ENCODE assay signal across 9 cellular contexts in genomic region chr4:25310066-25310824, GRCh38. TPM values are rescaled to one million over a fixed set of nuclear protein-coding genes. Genes with fewer than 3 reads are reported as not detected.
DNase-seq lines count a peak whose midpoint lies in the region; ATAC-seq and TF ChIP-seq lines count a peak whose summit lies in the region.
"Had no signal": no experiment of that assay in that cellular context is flagged by ENCODE, and none has a peak within 500 bp of the region (broad histone marks: within the 10 kb centered on the region; RNA-seq: fewer than 3 reads in every experiment).

No MANE protein-coding gene starts in this region.

- H3K79me2 ChIP-seq in OCI-LY1 (ENCODE audit: insufficient read depth, low read length) = no peaks in the 10 kb centered on the region

- H3K36me3 Mint-ChIP-seq in activated naive CD8-positive, alpha-beta T cell treated with anti-CD3 and anti-CD28 coated beads, Interleukin-2, amount 10 ng/mL, durations not matched to agents 7 days and 5 days = peaks cover 2% of the 10 kb centered on the region
- peaks cover 3% of the 10 kb centered on the region for H3K36me3 Mint-ChIP-seq in activated naive CD8-positive, alpha-beta T cell treated with anti-CD3 and anti-CD28 coated beads for 36 hours

- H3K27ac ChIP-seq in OCI-LY1 (ENCODE audit: low read depth, low read length, poor library complexity, severe bottlenecking) (peak overlapping the region; percentile 59), urinary bladder (ENCODE audit: low read depth) (peak overlapping the region; percentile 47)

- H2AFZ ChIP-seq in OCI-LY1 (ENCODE audit: low read length) = no peak overlapping the region

- no peak for TF ChIP-seq CTCF in OCI-LY1 (IDR thresholded peaks at IDR 0.05; ENCODE audit: low read length)

- H3K9me2 ChIP-seq in OCI-LY1 (ENCODE audit: low read depth, low read length) = no peaks in the 10 kb centered on the region

- H3K9me3 ChIP-seq in OCI-LY1 (ENCODE audit: low read length) = no peaks in the 10 kb centered on the region

- H3K4me3 ChIP-seq in OCI-LY1 (ENCODE audit: low read depth, low read length, poor library complexity, severe bottlenecking) (peak overlapping the region; percentile 26), urinary bladder (ENCODE audit: low read depth, low read length) (peak overlapping the region; percentile 4)

- no peak for DNase-seq in activated naive CD8-positive, alpha-beta T cell treated with anti-CD3 and anti-CD28 coated beads, Interleukin-2, amount 10 ng/mL, durations not matched to agents 7 days and 5 days
- no peak for DNase-seq in activated naive CD8-positive, alpha-beta T cell treated with anti-CD3 and anti-CD28 coated beads for 36 hours
- no peak for DNase-seq in islet precursor cell

- H3K36me3 ChIP-seq in OCI-LY1 (ENCODE audit: insufficient read depth, low read length) (no peaks in the 10 kb centered on the region), urinary bladder (ENCODE audit: insufficient read depth) (no peaks in the 10 kb centered on the region)

- H3K9me3 Mint-ChIP-seq in activated naive CD8-positive, alpha-beta T cell treated with anti-CD3 and anti-CD28 coated beads, Interleukin-2, amount 10 ng/mL, durations not matched to agents 7 days and 5 days = no peaks in the 10 kb centered on the region
- no peaks in the 10 kb centered on the region for H3K9me3 Mint-ChIP-seq in activated naive CD8-positive, alpha-beta T cell treated with anti-CD3 and anti-CD28 coated beads for 36 hours
- H3K9me3 Mint-ChIP-seq: T-helper 2 cell treated with Interferon-gamma antibody and Interleukin-4, amounts not matched to agents 5 μg/mL and 100 μg/mL, for 36 hours had no signal

- peaks cover 16% of the 10 kb centered on the region for H3K4me1 Mint-ChIP-seq in activated naive CD8-positive, alpha-beta T cell treated with anti-CD3 and anti-CD28 coated beads, Interleukin-2, amount 10 ng/mL, durations not matched to agents 7 days and 5 days
- peaks cover 20% of the 10 kb centered on the region for H3K4me1 Mint-ChIP-seq in activated naive CD8-positive, alpha-beta T cell treated with anti-CD3 and anti-CD28 coated beads for 36 hours

- H3K9ac ChIP-seq in OCI-LY1 (ENCODE audit: low read length) = no peak overlapping the region

- POLR2A ChIA-PET in activated naive CD8-positive, alpha-beta T cell treated with anti-CD3 and anti-CD28 coated beads, Interleukin-2, amount 10 ng/mL, durations not matched to agents 7 days and 5 days (lab: Charles Lee) = interaction anchor here (1.3 to 1.4 kb wide), 2 partner anchors 77 to 726 kb away, joined by 3 read pairs; partner anchors contain the start of genes DHX15 and PI4K2B

- H3K4me1 ChIP-seq in OCI-LY1 (ENCODE audit: insufficient read depth, low read length, severe bottlenecking) (peaks cover 24% of the 10 kb centered on the region), urinary bladder (ENCODE audit: insufficient read depth) (peaks cover 2% of the 10 kb centered on the region)

- H3K27ac Mint-ChIP-seq in activated naive CD8-positive, alpha-beta T cell treated with anti-CD3 and anti-CD28 coated beads, Interleukin-2, amount 10 ng/mL, durations not matched to agents 7 days and 5 days = no peak overlapping the region
- H3K27ac Mint-ChIP-seq in activated naive CD8-positive, alpha-beta T cell treated with anti-CD3 and anti-CD28 coated beads for 36 hours = no peak overlapping the region
- H3K27ac Mint-ChIP-seq: T-helper 2 cell treated with Interferon-gamma antibody and Interleukin-4, amounts not matched to agents 5 μg/mL and 100 μg/mL, for 36 hours had no signal

- peak overlapping the region; percentile 31 for H3K4me3 Mint-ChIP-seq in activated naive CD8-positive, alpha-beta T cell treated with anti-CD3 and anti-CD28 coated beads, Interleukin-2, amount 10 ng/mL, durations not matched to agents 7 days and 5 days
- H3K4me3 Mint-ChIP-seq in activated naive CD8-positive, alpha-beta T cell treated with anti-CD3 and anti-CD28 coated beads for 36 hours = no peak overlapping the region
- H3K4me3 Mint-ChIP-seq: T-helper 2 cell treated with Interferon-gamma antibody and Interleukin-4, amounts not matched to agents 5 μg/mL and 100 μg/mL, for 36 hours had no signal

- H3F3A ChIP-seq in OCI-LY1 (ENCODE audit: insufficient read depth, low read length) = no peaks in the 10 kb centered on the region

- H3K4me2 ChIP-seq in OCI-LY1 (ENCODE audit: low read length) = peak overlapping the region; percentile 45

- H3K27me3 Mint-ChIP-seq in activated naive CD8-positive, alpha-beta T cell treated with anti-CD3 and anti-CD28 coated beads, Interleukin-2, amount 10 ng/mL, durations not matched to agents 7 days and 5 days = peaks cover 7% of the 10 kb centered on the region
- no peaks in the 10 kb centered on the region for H3K27me3 Mint-ChIP-seq in activated naive CD8-positive, alpha-beta T cell treated with anti-CD3 and anti-CD28 coated beads for 36 hours

- 36% methylated on average over 4 of the region's 4 CpGs for WGBS in urinary bladder

- H3K27me3 ChIP-seq in OCI-LY1 (ENCODE audit: insufficient read depth, low read length) = no peaks in the 10 kb centered on the region

- no peak for ATAC-seq in activated naive CD8-positive, alpha-beta T cell treated with anti-CD3 and anti-CD28 coated beads, Interleukin-2, amount 10 ng/mL, durations not matched to agents 7 days and 5 days (ENCODE audit: low read depth)
- ATAC-seq in HG03025 (IDR thresholded peaks at IDR 0.05; ENCODE audit: low FRiP score, unreplicated experiment) (peak; percentile 64), esophagus mucosa (no peak)
- ATAC-seq in activated CD4-positive, CD25-positive, alpha-beta regulatory T cell treated with anti-CD3 and anti-CD28 coated beads, Interleukin-2, amount 50 U/mL, for 24 hours = no peak

- H4K20me1 ChIP-seq in OCI-LY1 (ENCODE audit: insufficient read depth, low read length) = no peaks in the 10 kb centered on the region

RNA-seq across cellular contexts. Expression of gene ZCCHC4, which starts 2.3 kb away (rescaled TPM):
- 10 to 100 TPM; 12.2 to 12.7 TPM for total RNA-seq in activated naive CD8-positive, alpha-beta T cell treated with anti-CD3 and anti-CD28 coated beads, Interleukin-2, amount 10 ng/mL, durations not matched to agents 7 days and 5 days
- 10 to 100 TPM; 13.0 to 15.9 TPM for total RNA-seq in activated naive CD8-positive, alpha-beta T cell treated with anti-CD3 and anti-CD28 coated beads for 36 hours
- total RNA-seq in urinary bladder (29.7 TPM), esophagus mucosa (4.6 TPM)
- polyA plus RNA-seq in urinary bladder = 6.5 TPM
